ENCODE assay signal across 8 cellular contexts in genomic region chr3:172561894-172562664, GRCh38. TPM values are rescaled to one million over a fixed set of nuclear protein-coding genes. Genes with fewer than 3 reads are reported as not detected.
A peak's percentile ranks its signal among the peaks of the same experiment; 100 is the strongest.
DNase-seq lines count a peak whose midpoint lies in the region; ATAC-seq and TF ChIP-seq lines count a peak whose summit lies in the region.

No MANE protein-coding gene starts in this region.

- H2AK9ac ChIP-seq in IMR-90 (replicated peaks; ENCODE audit: low read depth, low read length, poor library complexity) = no peak overlapping the region

- no peak for TF ChIP-seq POLR2A in IMR-90 (IDR thresholded peaks at IDR 0.05; ENCODE audit: low read depth, low read length)

- peak overlapping the region; percentile 39 for H3K18ac ChIP-seq in IMR-90 (ENCODE audit: low read depth, low read length)

- dilution Hi-C loops in IMR-90 (cut with HindIII; ENCODE audit: low sequenced_read_pairs, unreplicated experiment) = no loop called here
- dilution Hi-C loops in mammary epithelial cell (cut with HindIII; ENCODE audit: low sequenced_read_pairs) = no loop called here

- no peak for ATAC-seq in IMR-90 (ENCODE audit: low read depth)
- no peak for ATAC-seq in HG03159 (IDR thresholded peaks at IDR 0.05; ENCODE audit: unreplicated experiment)
- no peak for ATAC-seq in HG03342 (IDR thresholded peaks at IDR 0.05; ENCODE audit: unreplicated experiment)

- H2BK20ac ChIP-seq in IMR-90 (ENCODE audit: low read depth, low read length) = no peak overlapping the region

- intact Hi-C loops in Calu3 (cut with micrococcal nuclease; ENCODE audit: unreplicated experiment) (loop anchor here (2.0 to 5.0 kb wide), 3 partner anchors 61 to 145 kb away; no protein-coding TSS in a partner anchor), IMR-90 (cut with micrococcal nuclease) (no loop called here), mammary epithelial cell (cut with micrococcal nuclease) (no loop called here)

- H4K8ac ChIP-seq in IMR-90 (ENCODE audit: low read depth in 2 of 2, low read length in 2 of 2) = no peak overlapping the region

- no peak overlapping the region; the same call in 2 of the 3 replicates for H2BK15ac ChIP-seq in IMR-90 (ENCODE audit: low read depth, low read length)

- POLR2A ChIA-PET in IMR-90 (lab: Charles Lee; ENCODE audit: unreplicated experiment) = interaction anchor here (0.6 kb wide), 1 partner anchor 158 kb away, joined by 3 read pairs; no protein-coding TSS in a partner anchor

- H2BK120ac ChIP-seq in IMR-90 (ENCODE audit: low read depth, low read length) = no peak overlapping the region

- no peak for TF ChIP-seq RAD21 in IMR-90 (IDR thresholded peaks at IDR 0.05; ENCODE audit: low read length)

- H3K79me1 ChIP-seq in IMR-90 (ENCODE audit: low read depth in 1 of 2, low read length in 2 of 2) = no peaks in the 10 kb centered on the region

- no peak overlapping the region for H3K56ac ChIP-seq in IMR-90 (ENCODE audit: extremely low read depth, insufficient read depth, low read length)

- TF ChIP-seq CTCF in Calu3 (IDR thresholded peaks at IDR 0.05; ENCODE audit: unreplicated experiment) (no peak), IMR-90 (conservative IDR thresholded peaks at IDR 0.05; ENCODE audit: low read depth, low read length) (no peak), mammary epithelial cell (conservative IDR thresholded peaks at IDR 0.05 in 1 of 2, IDR thresholded peaks at IDR 0.05 in 1 of 2; ENCODE audit: extremely low read depth in 1 of 2, insufficient read depth in 1 of 2, low read depth in 1 of 2, low read length in 2 of 2) (no peak), neutrophil (IDR thresholded peaks at IDR 0.05) (no peak)

- H3K4me3 Mint-ChIP-seq in Calu3 (ENCODE audit: low read depth, unreplicated experiment) = peak overlapping the region; percentile 27

- H3K4me2 ChIP-seq in IMR-90 (ENCODE audit: low read depth, low read length) (no peak overlapping the region), mammary epithelial cell (ENCODE audit: insufficient read depth, low read depth, low read length) (peak overlapping the region; percentile 93)

- no peak overlapping the region for H3K23ac ChIP-seq in IMR-90 (ENCODE audit: low read depth, low read length)

- no peaks in the 10 kb centered on the region for H3K36me3 ChIP-seq in IMR-90 (ENCODE audit: control insufficient read depth, insufficient read depth, low read length)
- no peaks in the 10 kb centered on the region for H3K36me3 ChIP-seq in mammary epithelial cell (ENCODE audit: insufficient read depth, low read length)
- no peaks in the 10 kb centered on the region for H3K36me3 ChIP-seq in neutrophil

- H4K91ac ChIP-seq in IMR-90 (ENCODE audit: insufficient read depth, low read depth, low read length) = no peak overlapping the region; the same call in 1 of the 2 replicates

- H3K9me1 ChIP-seq in IMR-90 (ENCODE audit: insufficient read depth, low read length) = peaks cover 3% of the 10 kb centered on the region; the same call in 1 of the 2 replicates

- no peak overlapping the region for H3K4ac ChIP-seq in IMR-90 (ENCODE audit: low read depth, low read length)

- no peaks in the 10 kb centered on the region for H3K27me3 ChIP-seq in IMR-90 (ENCODE audit: control insufficient read depth, insufficient read depth, low read length)
- no peaks in the 10 kb centered on the region for H3K27me3 ChIP-seq in mammary epithelial cell (ENCODE audit: insufficient read depth, low read length)
- no peaks in the 10 kb centered on the region for H3K27me3 ChIP-seq in neutrophil

- H3K9me3 ChIP-seq in IMR-90 (ENCODE audit: control insufficient read depth, insufficient read depth, low read length) = no peaks in the 10 kb centered on the region
- H3K9me3 ChIP-seq in mammary epithelial cell (replicated peaks; ENCODE audit: insufficient read depth, low read length) = peaks cover 3% of the 10 kb centered on the region
- H3K9me3 ChIP-seq in neutrophil = no peaks in the 10 kb centered on the region

- DNase-seq in Calu3 (no peak), IMR-90 (no peak), mammary epithelial cell (peak; percentile 17), GM19238 (ENCODE audit: insufficient read length, low spot score) (no peak), NCI-H1105 treated with DMSO at 0.1 percent for 48 hours (lab: John Stamatoyannopoulos, UW) (no peak)

- H4K20me1 ChIP-seq in IMR-90 (ENCODE audit: insufficient read depth, low read length) (no peaks in the 10 kb centered on the region), mammary epithelial cell (ENCODE audit: insufficient read depth, low read length) (no peaks in the 10 kb centered on the region)

- H3K4me1 ChIP-seq in IMR-90 (ENCODE audit: control insufficient read depth, insufficient read depth, low read length) = peaks cover 14% of the 10 kb centered on the region
- H3K4me1 ChIP-seq in mammary epithelial cell (ENCODE audit: insufficient read depth, low read length) = peaks cover 48% of the 10 kb centered on the region
- H3K4me1 ChIP-seq in neutrophil (ENCODE audit: control insufficient read depth in 1 of 2, insufficient read depth in 1 of 2, low read depth in 1 of 2, low read length in 1 of 2) = peaks cover 39 to 51% of the 10 kb centered on the region in 2 experiments

- H4K5ac ChIP-seq in IMR-90 (ENCODE audit: low read depth, low read length) = no peak overlapping the region; the same call in 1 of the 2 replicates

- H3K9me3 Mint-ChIP-seq in Calu3 (ENCODE audit: low read depth, unreplicated experiment) = no peaks in the 10 kb centered on the region

- peak overlapping the region; percentile 58 for H2BK5ac ChIP-seq in IMR-90 (ENCODE audit: low read depth, low read length, poor library complexity, severe bottlenecking)

- H2AK5ac ChIP-seq in IMR-90 (ENCODE audit: low read depth, low read length) = no peak overlapping the region

- H3K14ac ChIP-seq in IMR-90 (replicated peaks; ENCODE audit: low read depth, low read length) = no peak overlapping the region

- no CpG with 5 or more reads among the region's 12 CpGs for WGBS in IMR-90 (ENCODE audit: extremely low coverage in 2 of 2, insufficient read length in 1 of 2), 2 experiments
- 98% methylated on average over 12 of the region's 12 CpGs for WGBS in mammary epithelial cell (ENCODE audit: low coverage, missing lambda C conversion rate)

- H3K27ac Mint-ChIP-seq in Calu3 (ENCODE audit: unreplicated experiment) = peak overlapping the region; percentile 69

- H3K27ac ChIP-seq in IMR-90 (ENCODE audit: insufficient read depth, low read length) (peak overlapping the region; percentile 32; the same call in 1 of the 2 replicates), mammary epithelial cell (ENCODE audit: insufficient read depth, low read depth, low read length) (peak overlapping the region; percentile 91), neutrophil (peak overlapping the region; percentile 77)

- peak overlapping the region; percentile 21; the same call in 1 of the 2 replicates for H3K9ac ChIP-seq in IMR-90 (ENCODE audit: low read depth, low read length)
- H3K9ac ChIP-seq in mammary epithelial cell (ENCODE audit: insufficient read depth, low read length) = no peak overlapping the region

- H3K4me3 ChIP-seq in IMR-90 (ENCODE audit: insufficient read depth, low read depth, low read length) = no peak overlapping the region
- peak overlapping the region in 1 of 3 experiments; percentile 31 for H3K4me3 ChIP-seq in mammary epithelial cell (replicated peaks in 1 of 3; ENCODE audit: insufficient read depth in 1 of 3, low read depth in 2 of 3, low read length in 3 of 3)
- peak overlapping the region; percentile 50 to 51 for H3K4me3 ChIP-seq in neutrophil (ENCODE audit: low read depth in 1 of 2, low read length in 1 of 2)

- peaks cover 52% of the 10 kb centered on the region for H3K4me1 Mint-ChIP-seq in Calu3 (ENCODE audit: low read depth, unreplicated experiment)

- BruUV-seq in Calu3 (replicated peaks; lab: Mats Ljungman, UMichigan) (no TSS peak), IMR-90 (replicated peaks; lab: Mats Ljungman, UMichigan) (no TSS peak), mammary epithelial cell (replicated peaks; lab: Mats Ljungman, UMichigan) (no TSS peak)

- H3K36me3 Mint-ChIP-seq in Calu3 (ENCODE audit: insufficient read depth, unreplicated experiment) = peaks cover 22% of the 10 kb centered on the region

- H3K27me3 Mint-ChIP-seq in Calu3 (ENCODE audit: unreplicated experiment) = no peaks in the 10 kb centered on the region

- in situ Hi-C loops in IMR-90 (cut with MboI; ENCODE audit: low sequenced_read_pairs) (no loop called here), mammary epithelial cell (cut with MboI; ENCODE audit: low sequenced_read_pairs in 2 of 2) (no loop called here)

- no peaks in the 10 kb centered on the region for H3K79me2 ChIP-seq in mammary epithelial cell (ENCODE audit: insufficient read depth, low read length)

- H2AFZ ChIP-seq in IMR-90 (replicated peaks; ENCODE audit: low read length, poor library complexity) (no peak overlapping the region), mammary epithelial cell (ENCODE audit: low read depth, low read length) (no peak overlapping the region)

- CTCF ChIA-PET in Calu3 (lab: Charles Lee) = interaction anchor here (0.6 to 2.3 kb wide), 5 partner anchors 15 to 106 kb away, joined by 4 to 25 read pairs (median 5); no protein-coding TSS in a partner anchor
- CTCF ChIA-PET in IMR-90 (lab: Yijun Ruan, JAX) = interaction anchor here (0.6 to 1.1 kb wide), 2 partner anchors 11 to 61 kb away, joined by 3 to 4 read pairs; no protein-coding TSS in a partner anchor
- CTCF ChIA-PET in mammary epithelial cell (lab: Charles Lee; ENCODE audit: low non-redundant PET) = interaction anchor here (0.6 kb wide), 1 partner anchor 915 kb away, joined by 7 read pairs; no protein-coding TSS in a partner anchor

TF ChIP-seq in IMR-90, 13 proteins besides CTCF, POLR2A, EP300 and RAD21:
- no peak for TF ChIP-seq RFX5 (IDR thresholded peaks at IDR 0.05; ENCODE audit: low read depth, low read length)
- TF ChIP-seq CEBPB (IDR thresholded peaks at IDR 0.05; ENCODE audit: low read depth, low read length) = no peak
- TF ChIP-seq RCOR1 (IDR thresholded peaks at IDR 0.05; ENCODE audit: insufficient replicate concordance, low read length) = no peak
- no peak for TF ChIP-seq MXI1 (IDR thresholded peaks at IDR 0.05; ENCODE audit: borderline replicate concordance, low read depth, low read length)
- TF ChIP-seq MAZ (IDR thresholded peaks at IDR 0.05; ENCODE audit: borderline replicate concordance, low read depth, low read length) = no peak

RNA-seq across cellular contexts. Expression of gene TNFSF10, which starts 38.8 kb away (rescaled TPM):
- total RNA-seq in Calu3 (2022) = 41.4 and 58.7 TPM in 2 replicates
- 1.1 and 1.3 TPM in 2 replicates for total RNA-seq in IMR-90 (2012; rRNA removed)
- 0.63 and 0.79 TPM in 2 replicates for polyA plus RNA-seq in IMR-90 (2012; rRNA removed)
- 0.62 and 0.92 TPM in 2 replicates for polyA plus RNA-seq in IMR-90 (2012; cell fraction: cytosol; rRNA removed)
- 0.30 and 0.40 TPM in 2 replicates for polyA plus RNA-seq in IMR-90 (2012; cell fraction: nucleus; rRNA removed; ENCODE audit: low replicate concordance)
- total RNA-seq in mammary epithelial cell = 1 to 10 TPM; 2.8 to 3.2 TPM
- 4.3 TPM for polyA plus RNA-seq in mammary epithelial cell
- polyA minus RNA-seq in mammary epithelial cell = not detected

Comparison
In these comparisons a context has a peak if more than half of its experiments do, and no peak if none do; other contexts are left out.
1. H3K27ac ChIP-seq: peak in every context shown above with its lines; median percentile 91 in mammary epithelial cell; 77 in neutrophil; 32 in IMR-90.
2. RNA of gene TNFSF10, which starts 38.8 kb away (total RNA-seq): 41.4 to 58.7 TPM in Calu3; 2.8 to 3.2 TPM in mammary epithelial cell and 1.1 to 1.3 TPM in IMR-90; every median in the first group is over 10 times any median in the second.